Comparison of ENCODE assay signal across 9 cellular contexts in genomic region chr12:7989827-7990491, GRCh38. TPM values are rescaled to one million over a fixed set of nuclear protein-coding genes. Genes with fewer than 3 reads are reported as not detected.
DNase-seq lines count a peak whose midpoint lies in the region; ATAC-seq, FAIRE-seq and TF ChIP-seq lines count a peak whose summit lies in the region.
"Had no signal": no experiment of that assay in that cellular context is flagged by ENCODE, and none has a peak within 500 bp of the region (broad histone marks: within the 10 kb centered on the region; RNA-seq: fewer than 3 reads in every experiment).

No MANE protein-coding gene starts in this region.

- no peak overlapping the region for H2BK12ac ChIP-seq in neuronal stem cell (ENCODE audit: low read length)

- no peak overlapping the region for H3K4me3 ChIP-seq in neuronal stem cell (ENCODE audit: low read length in 2 of 2)
- H3K4me3 ChIP-seq in mammary epithelial cell (replicated peaks in 1 of 3; ENCODE audit: insufficient read depth in 1 of 3, low read depth in 2 of 3, low read length in 3 of 3), result no peak overlapping the region
- no peak overlapping the region for H3K4me3 ChIP-seq in H7 (ENCODE audit: insufficient read depth, low read depth, low read length)

- dilution Hi-C loops in mammary epithelial cell (cut with HindIII; ENCODE audit: low sequenced_read_pairs), result no loop called here

- H2BK5ac ChIP-seq in neuronal stem cell (ENCODE audit: low read length), result no peak overlapping the region

- H3K27me3 ChIP-seq in neuronal stem cell (ENCODE audit: control insufficient read depth in 3 of 3, insufficient read depth in 3 of 3, low read depth in 1 of 3, low read length in 3 of 3) (no peaks in the 10 kb centered on the region), mammary epithelial cell (ENCODE audit: insufficient read depth, low read length) (no peaks in the 10 kb centered on the region), H7 (ENCODE audit: control insufficient read depth, insufficient read depth, low read length) (no peaks in the 10 kb centered on the region)

- peak overlapping the region; percentile 32 for H2AFZ ChIP-seq in neuronal stem cell (ENCODE audit: low read length)
- no peak overlapping the region for H2AFZ ChIP-seq in mammary epithelial cell (ENCODE audit: low read depth, low read length)

- H2BK120ac ChIP-seq in neuronal stem cell (ENCODE audit: low read depth, low read length), result no peak overlapping the region

- H3K9me3 ChIP-seq in neuronal stem cell (replicated peaks in 1 of 2; ENCODE audit: control insufficient read depth in 2 of 2, insufficient read depth in 1 of 2, low read depth in 1 of 2, low read length in 2 of 2), result no peaks in the 10 kb centered on the region
- no peaks in the 10 kb centered on the region for H3K9me3 ChIP-seq in mammary epithelial cell (replicated peaks; ENCODE audit: insufficient read depth, low read length)

- H3K4ac ChIP-seq in neuronal stem cell (ENCODE audit: low read length), result no peak overlapping the region

- no peak overlapping the region for H2BK15ac ChIP-seq in neuronal stem cell (ENCODE audit: low read length)

- no peak overlapping the region for H3K14ac ChIP-seq in neuronal stem cell (ENCODE audit: low read length)

- intact Hi-C loops in mammary epithelial cell (cut with micrococcal nuclease), result no loop called here

- in situ Hi-C loops in mammary epithelial cell (cut with MboI; ENCODE audit: low sequenced_read_pairs in 2 of 2), result loop anchor here (5.0 to 10.0 kb wide), 2 partner anchors 125 to 133 kb away; no protein-coding TSS in a partner anchor

- BruUV-seq in mammary epithelial cell (replicated peaks; lab: Mats Ljungman, UMichigan), result no TSS peak

- CTCF ChIA-PET in mammary epithelial cell (lab: Charles Lee; ENCODE audit: low non-redundant PET), result no interaction called here

- no peak for TF ChIP-seq CTCF in mammary epithelial cell (conservative IDR thresholded peaks at IDR 0.05 in 1 of 2, IDR thresholded peaks at IDR 0.05 in 1 of 2; ENCODE audit: extremely low read depth in 1 of 2, insufficient read depth in 1 of 2, low read depth in 1 of 2, low read length in 2 of 2)

- H3K27ac Mint-ChIP-seq in activated naive CD4-positive, alpha-beta T cell treated with anti-CD3 and anti-CD28 coated beads, Interleukin-2, amount 50 U/mL, for 72 hours, result peak overlapping the region; percentile 78 to 85

- peak; percentile 18 for FAIRE-seq in GM18507 (lab: Jason Lieb, UNC)
- FAIRE-seq: bronchial epithelial cell had no signal

- H3K4me2 ChIP-seq in neuronal stem cell (ENCODE audit: insufficient read depth, low read length, poor library complexity, severe bottlenecking), result no peak overlapping the region
- no peak overlapping the region for H3K4me2 ChIP-seq in mammary epithelial cell (ENCODE audit: insufficient read depth, low read depth, low read length)

- no peak overlapping the region for H3K23ac ChIP-seq in neuronal stem cell (ENCODE audit: low read depth, low read length, poor library complexity)

- no peak overlapping the region for H2AK5ac ChIP-seq in neuronal stem cell (ENCODE audit: low read depth, low read length)

- H3K9ac ChIP-seq in neuronal stem cell (ENCODE audit: low read depth, low read length, poor library complexity), result no peak overlapping the region
- no peak overlapping the region for H3K9ac ChIP-seq in mammary epithelial cell (ENCODE audit: insufficient read depth, low read length)

- H3K36me3 ChIP-seq in neuronal stem cell (replicated peaks in 1 of 2; ENCODE audit: control insufficient read depth in 2 of 2, insufficient read depth in 2 of 2, low read length in 2 of 2) (no peaks in the 10 kb centered on the region), mammary epithelial cell (ENCODE audit: insufficient read depth, low read length) (no peaks in the 10 kb centered on the region), H7 (replicated peaks; ENCODE audit: control insufficient read depth, insufficient read depth, low read length) (no peaks in the 10 kb centered on the region)

- peak; percentile 94 to 95 for ATAC-seq in activated naive CD4-positive, alpha-beta T cell treated with anti-CD3 and anti-CD28 coated beads, Interleukin-2, amount 50 U/mL, for 72 hours
- no peak for ATAC-seq in HG03521 (IDR thresholded peaks at IDR 0.05; ENCODE audit: unreplicated experiment)

- H3K18ac ChIP-seq in neuronal stem cell (ENCODE audit: low read length), result no peak overlapping the region

- no peaks in the 10 kb centered on the region for H3K36me3 Mint-ChIP-seq in activated naive CD4-positive, alpha-beta T cell treated with anti-CD3 and anti-CD28 coated beads, Interleukin-2, amount 50 U/mL, for 72 hours

- no peaks in the 10 kb centered on the region for H3K79me2 ChIP-seq in mammary epithelial cell (ENCODE audit: insufficient read depth, low read length)

- no peak overlapping the region for H3K27ac ChIP-seq in neuronal stem cell (replicated peaks; ENCODE audit: low read length)
- no peak overlapping the region for H3K27ac ChIP-seq in mammary epithelial cell (ENCODE audit: insufficient read depth, low read depth, low read length)

- no peaks in the 10 kb centered on the region for H3K9me3 Mint-ChIP-seq in activated naive CD4-positive, alpha-beta T cell treated with anti-CD3 and anti-CD28 coated beads, Interleukin-2, amount 50 U/mL, for 72 hours

- no peaks in the 10 kb centered on the region for H3K79me1 ChIP-seq in neuronal stem cell (ENCODE audit: low read depth, low read length)

- H4K91ac ChIP-seq in neuronal stem cell (ENCODE audit: low read depth, low read length, poor library complexity), result no peak overlapping the region

- no peaks in the 10 kb centered on the region for H4K20me1 ChIP-seq in mammary epithelial cell (ENCODE audit: insufficient read depth, low read length)

- no peak overlapping the region for H4K8ac ChIP-seq in neuronal stem cell (ENCODE audit: low read depth, low read length)

- H3K4me1 ChIP-seq in neuronal stem cell (ENCODE audit: control insufficient read depth in 2 of 2, insufficient read depth in 1 of 2, low read depth in 1 of 2, low read length in 2 of 2) (peaks cover 0 to 2% of the 10 kb centered on the region in 2 donors), mammary epithelial cell (ENCODE audit: insufficient read depth, low read length) (peaks cover 8% of the 10 kb centered on the region)

- WGBS in neuronal stem cell (ENCODE audit: extremely low coverage in 2 of 2, insufficient read length in 2 of 2, insufficient replicate concordance in 1 of 2), 2 donors, result no CpG with 5 or more reads among the region's 6 CpGs
- 82% methylated on average over 6 of the region's 6 CpGs for WGBS in mammary epithelial cell (ENCODE audit: low coverage, missing lambda C conversion rate)

- no peak for DNase-seq in GM18507 (ENCODE audit: extremely low spot score, insufficient read length, low read depth)
- peak; percentile 15 for DNase-seq in SKM-1 (lab: John Stamatoyannopoulos, UW; ENCODE audit: unreplicated experiment)
- peak; percentile 70 to 75 for DNase-seq in activated naive CD4-positive, alpha-beta T cell treated with anti-CD3 and anti-CD28 coated beads, Interleukin-2, amount 50 U/mL, for 72 hours (ENCODE audit: low spot score in 2 of 2)
- no peak for DNase-seq in neuronal stem cell (ENCODE audit: low spot score)
- DNase-seq in mammary epithelial cell, result no peak
- no peak for DNase-seq in H7
- no peak for DNase-seq in OCI-M2 (lab: John Stamatoyannopoulos, UW; ENCODE audit: unreplicated experiment)

RNA-seq across cellular contexts. Expression of gene FOXJ2, which starts 42.6 kb away (rescaled TPM):
- total RNA-seq in activated naive CD4-positive, alpha-beta T cell treated with anti-CD3 and anti-CD28 coated beads, Interleukin-2, amount 50 U/mL, for 72 hours, result 10 to 100 TPM; 14.3 to 16.9 TPM
- 7.9 TPM for polyA plus RNA-seq in neuronal stem cell (2013, experiment 1 of 2)
- polyA plus RNA-seq in neuronal stem cell (2013, experiment 2 of 2), result 8.3 TPM
- total RNA-seq in mammary epithelial cell, result 10 to 100 TPM in 1 of 2 donors, 1 to 10 TPM in 1; 7.2 to 16.4 TPM
- 5.1 TPM for polyA plus RNA-seq in mammary epithelial cell
- polyA minus RNA-seq in mammary epithelial cell, result 18.9 TPM
- 6.9 TPM in 2 replicates for total RNA-seq in H7 (2014; rRNA removed; shearing (Covaris generic))

RNA-seq across cellular contexts. Expression of gene SLC2A3, which starts 54.0 kb away (rescaled TPM):
- 100 to 1,000 TPM; 207 to 521 TPM for total RNA-seq in activated naive CD4-positive, alpha-beta T cell treated with anti-CD3 and anti-CD28 coated beads, Interleukin-2, amount 50 U/mL, for 72 hours
- polyA plus RNA-seq in neuronal stem cell (2013, experiment 1 of 2), result 103 TPM
- 104 TPM for polyA plus RNA-seq in neuronal stem cell (2013, experiment 2 of 2)
- total RNA-seq in mammary epithelial cell, result 10 to 100 TPM in 1 of 2 donors, 1 to 10 TPM in 1; 5.6 to 12.5 TPM
- polyA plus RNA-seq in mammary epithelial cell, result 36.6 TPM
- 113 TPM for polyA minus RNA-seq in mammary epithelial cell
- 289 and 357 TPM in 2 replicates for total RNA-seq in H7 (2014; rRNA removed; shearing (Covaris generic))

Comparison
In these comparisons a context has a peak if more than half of its experiments do, and no peak if none do; other contexts are left out.
1. DNase-seq: peak in SKM-1 (single experiment) and activated naive CD4-positive, alpha-beta T cell treated with anti-CD3 and anti-CD28 coated beads, Interleukin-2, amount 50 U/mL, for 72 hours (2 of 2); none in GM18507 (single experiment), neuronal stem cell (single experiment), mammary epithelial cell (single experiment), H7 (single experiment) and OCI-M2 (single experiment).
2. RNA of gene SLC2A3, which starts 54.0 kb away (total RNA-seq): 207 to 521 TPM in activated naive CD4-positive, alpha-beta T cell treated with anti-CD3 and anti-CD28 coated beads, Interleukin-2, amount 50 U/mL, for 72 hours and 289 to 357 TPM in H7; 5.6 to 12.5 TPM in mammary epithelial cell; every median in the first group is over 10 times any median in the second.